Comparison of ENCODE assay signal across 1 cellular context in genomic region chr1:220094016-220094911, GRCh38.
TF ChIP-seq lines count a peak whose summit lies in the region.

Gene IARS2, plus strand, starts transcription at chr1:220094132. Its CDS starts 85 bp downstream, at chr1:220094217.

TF ChIP-seq in HepG2, 621 proteins besides CTCF, POLR2A, EP300 and RAD21 (continued from another document):
- TF ChIP-seq, protein P1, sequence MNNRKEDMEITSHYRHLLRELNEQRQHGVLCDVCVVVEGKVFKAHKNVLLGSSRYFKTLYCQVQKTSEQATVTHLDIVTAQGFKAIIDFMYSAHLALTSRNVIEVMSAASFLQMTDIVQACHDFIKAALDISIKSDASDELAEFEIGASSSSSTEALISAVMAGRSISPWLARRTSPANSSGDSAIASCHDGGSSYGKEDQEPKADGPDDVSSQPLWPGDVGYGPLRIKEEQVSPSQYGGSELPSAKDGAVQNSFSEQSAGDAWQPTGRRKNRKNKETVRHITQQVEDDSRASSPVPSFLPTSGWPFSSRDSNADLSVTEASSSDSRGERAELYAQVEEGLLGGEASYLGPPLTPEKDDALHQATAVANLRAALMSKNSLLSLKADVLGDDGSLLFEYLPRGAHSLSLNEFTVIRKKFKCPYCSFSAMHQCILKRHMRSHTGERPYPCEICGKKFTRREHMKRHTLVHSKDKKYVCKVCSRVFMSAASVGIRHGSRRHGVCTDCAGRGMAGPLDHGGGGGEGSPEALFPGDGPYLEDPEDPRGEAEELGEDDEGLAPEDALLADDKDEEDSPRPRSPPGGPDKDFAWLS (CRISPR knock-in tag; IDR thresholded peaks at IDR 0.05; ENCODE audit: borderline replicate concordance) = 0 out of 2 replicates have a peak, but pooled peaks have one; percentile 86
- TF ChIP-seq ZNF441 (CRISPR knock-in tag; IDR thresholded peaks at IDR 0.05; ENCODE audit: borderline replicate concordance) = peak; percentile 61; the same call in 1 of the 2 replicates
- TF ChIP-seq JUNB (CRISPR knock-in tag; IDR thresholded peaks at IDR 0.05; ENCODE audit: borderline replicate concordance) = no peak
